Comparison of ENCODE assay signal across 11 cellular contexts in the genomic region with DNA sequence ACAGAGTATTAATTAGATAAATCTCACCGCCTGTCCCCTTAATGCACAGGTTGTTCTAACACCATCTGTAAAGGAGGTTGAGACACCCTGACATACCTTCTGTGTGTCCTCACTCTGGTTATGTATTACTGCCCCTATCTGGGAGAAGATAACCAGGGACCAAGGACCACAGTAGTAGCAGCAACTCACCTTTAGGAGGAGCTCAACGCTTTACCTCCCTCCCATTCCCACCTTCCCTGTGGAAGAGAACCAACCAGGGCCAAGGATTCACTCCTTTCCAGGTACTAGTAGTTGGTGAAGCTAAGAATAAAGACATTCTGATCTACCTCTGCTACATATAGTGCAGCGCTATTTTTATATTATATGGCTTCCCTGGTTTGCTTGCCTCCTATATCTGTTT.
A peak's percentile ranks its signal among the peaks of the same experiment; 100 is the strongest.
DNase-seq lines count a peak whose midpoint lies in the region; ATAC-seq and TF ChIP-seq lines count a peak whose summit lies in the region.
"Had no signal": no experiment of that assay in that cellular context is flagged by ENCODE, and none has a peak within 500 bp of the region (broad histone marks: within the 10 kb centered on the region; RNA-seq: fewer than 3 reads in every experiment).

No MANE protein-coding gene starts in this region.

- no peak overlapping the region for H3K4me2 ChIP-seq in neural progenitor cell

- H3K79me2 ChIP-seq in neural progenitor cell (ENCODE audit: low read depth), result no peaks in the 10 kb centered on the region

- H3F3A ChIP-seq in neural progenitor cell (ENCODE audit: low read depth), result no peaks in the 10 kb centered on the region

- no peak overlapping the region for H3K27ac ChIP-seq in neural progenitor cell
- H3K27ac ChIP-seq: neutrophil, SJCRH30 had no signal

- no peaks in the 10 kb centered on the region for H3K27me3 ChIP-seq in neural progenitor cell
- H3K27me3 ChIP-seq: neutrophil, SJCRH30 had no signal

- H3K9me3 Mint-ChIP-seq in WTC11, result no peaks in the 10 kb centered on the region
- H3K9me3 Mint-ChIP-seq in neural progenitor cell, result no peaks in the 10 kb centered on the region

- no peaks in the 10 kb centered on the region for H3K4me1 ChIP-seq in neural progenitor cell

- no peaks in the 10 kb centered on the region for H3K27me3 Mint-ChIP-seq in WTC11 (ENCODE audit: low read depth)
- H3K27me3 Mint-ChIP-seq in neural progenitor cell (ENCODE audit: insufficient read depth, low read depth), result peaks cover 2% of the 10 kb centered on the region

- no peak overlapping the region for H3K9ac ChIP-seq in neural progenitor cell

- H3K4me3 ChIP-seq in GM12865 (ENCODE audit: low read depth, low read length), result no peak overlapping the region
- no peak overlapping the region for H3K4me3 ChIP-seq in neural progenitor cell
- H3K4me3 ChIP-seq: SJCRH30 had no signal

- H3K27ac Mint-ChIP-seq in WTC11 (no peak overlapping the region), neural progenitor cell (no peak overlapping the region)

- no peaks in the 10 kb centered on the region for H3K9me3 ChIP-seq in neural progenitor cell (ENCODE audit: low read depth)
- H3K9me3 ChIP-seq: neutrophil, SJCRH30 had no signal

- POLR2A ChIA-PET in WTC11 (lab: Charles Lee), result no interaction called here

- ATAC-seq in WTC11 (peak; percentile 97), GM21515 (IDR thresholded peaks at IDR 0.05; ENCODE audit: unreplicated experiment) (no peak)

- no peaks in the 10 kb centered on the region for H3K36me3 Mint-ChIP-seq in WTC11
- H3K36me3 Mint-ChIP-seq in neural progenitor cell, result no peaks in the 10 kb centered on the region

- H3K4me1 Mint-ChIP-seq in WTC11, result peaks cover 11% of the 10 kb centered on the region
- no peaks in the 10 kb centered on the region for H3K4me1 Mint-ChIP-seq in neural progenitor cell

- H3K4me3 Mint-ChIP-seq in WTC11, result no peak overlapping the region
- no peak overlapping the region for H3K4me3 Mint-ChIP-seq in neural progenitor cell

- TF ChIP-seq POLR2A in erythroblast (IDR thresholded peaks at IDR 0.05; ENCODE audit: low read length), result no peak

- in situ Hi-C loops in GM13976 (cut with MboI; ENCODE audit: low sequenced_read_pairs, unreplicated experiment), result no loop called here

- no peaks in the 10 kb centered on the region for H3K36me3 ChIP-seq in neural progenitor cell
- H3K36me3 ChIP-seq: neutrophil, SJCRH30 had no signal

- CTCF ChIA-PET in WTC11 (lab: Charles Lee), result interaction anchor here (0.5 to 1.6 kb wide), 26 partner anchors 14 to 547 kb away, joined by 3 to 11 read pairs (median 4); no protein-coding TSS in a partner anchor

- H2AFZ ChIP-seq in neural progenitor cell (replicated peaks), result no peak overlapping the region

- TF ChIP-seq CTCF in GM12865 (IDR thresholded peaks at IDR 0.05; ENCODE audit: insufficient read depth, low read depth, low read length, missing control alignments), result peak; percentile 24
- 0 out of 2 replicates have a peak, but pooled peaks have one; percentile 8 for TF ChIP-seq CTCF in WTC11 (IDR thresholded peaks at IDR 0.05)
- TF ChIP-seq CTCF in neural progenitor cell (IDR thresholded peaks at IDR 0.05), result peak; percentile 54
- no peak for TF ChIP-seq CTCF in GM13976 (IDR thresholded peaks at IDR 0.05; ENCODE audit: borderline replicate concordance, control extremely low read depth, extremely low read depth, insufficient read depth, missing control alignments)

- H4K20me1 ChIP-seq in neural progenitor cell (ENCODE audit: low read depth), result no peaks in the 10 kb centered on the region

- DNase-seq in GM12865 (ENCODE audit: low read depth) (no peak), NCI-H146 treated with DMSO at 0.1 percent for 48 hours (lab: John Stamatoyannopoulos, UW; ENCODE audit: unreplicated experiment) (peak; percentile 30), WTC11 (ENCODE audit: low spot score) (peak; percentile 26), neural progenitor cell (ENCODE audit: low spot score) (peak; percentile 38), GM13976 (ENCODE audit: low spot score) (no peak), erythroblast (lab: John Stamatoyannopoulos, UW) (no peak)
- DNase-seq: activated CD8-positive, alpha-beta memory T cell treated with anti-CD3 and anti-CD28 coated beads, Interleukin-2, amount 50 U/mL, for 48 hours; caudate nucleus had no signal

TF ChIP-seq in WTC11, 78 proteins besides CTCF, POLR2A, EP300 and RAD21:
- TF ChIP-seq SMAD4 (CRISPR knock-in tag; IDR thresholded peaks at IDR 0.05) (no peak), ARID4B (CRISPR knock-in tag; IDR thresholded peaks at IDR 0.05; ENCODE audit: borderline replicate concordance) (no peak), NFE2L1 (CRISPR knock-in tag; IDR thresholded peaks at IDR 0.05) (no peak), NR1H2 (CRISPR knock-in tag; IDR thresholded peaks at IDR 0.05) (no peak), ZMAT4 (CRISPR knock-in tag; IDR thresholded peaks at IDR 0.05) (no peak), FOXJ3 (CRISPR knock-in tag; IDR thresholded peaks at IDR 0.05; ENCODE audit: borderline replicate concordance) (no peak)

Comparison
In these comparisons a context has a peak if more than half of its experiments do, and no peak if none do; other contexts are left out.
1. DNase-seq: peak in NCI-H146 treated with DMSO at 0.1 percent for 48 hours (single experiment), WTC11 (single experiment) and neural progenitor cell (single experiment); none in GM12865 (single experiment), GM13976 (single experiment) and erythroblast (0 of 2).